Comparison of ENCODE assay signal across 8 cellular contexts in the genomic region with DNA sequence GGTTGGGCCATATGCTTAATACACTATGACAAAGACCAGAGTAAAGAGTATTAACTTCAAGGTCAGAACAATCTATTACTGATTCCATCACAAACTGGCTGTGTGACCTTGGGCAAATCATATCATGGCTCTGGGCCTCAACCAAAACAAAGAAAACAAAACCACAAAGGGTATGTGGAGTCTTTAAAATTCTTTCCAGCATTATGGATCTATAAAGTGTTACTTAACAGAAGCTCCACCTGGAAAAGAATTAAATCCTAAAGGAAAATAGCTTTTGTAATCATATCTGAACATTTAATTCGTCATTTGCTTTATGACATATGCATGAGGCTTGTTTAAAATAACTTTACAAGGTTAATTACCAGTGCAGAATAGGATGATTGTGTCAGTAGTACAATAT.
"Had no signal": no experiment of that assay in that cellular context is flagged by ENCODE, and none has a peak within 500 bp of the region (broad histone marks: within the 10 kb centered on the region; RNA-seq: fewer than 3 reads in every experiment).

No MANE protein-coding gene starts in this region.

- H3K27ac ChIP-seq: HL-60, KMS-11 had no signal

- FAIRE-seq: HepG2, HTR-8/SVneo, K562 had no signal

- H3K4me2 ChIP-seq: KMS-11 had no signal

- ATAC-seq: HepG2, K562 had no signal

- H3K9ac ChIP-seq: KMS-11 had no signal

- H3K4me3 ChIP-seq: K562 had no signal

- DNase-seq: IMR-90, KBM-7, KG1 had no signal
